ENCODE assay signal across 2 cellular contexts in the genomic region with DNA sequence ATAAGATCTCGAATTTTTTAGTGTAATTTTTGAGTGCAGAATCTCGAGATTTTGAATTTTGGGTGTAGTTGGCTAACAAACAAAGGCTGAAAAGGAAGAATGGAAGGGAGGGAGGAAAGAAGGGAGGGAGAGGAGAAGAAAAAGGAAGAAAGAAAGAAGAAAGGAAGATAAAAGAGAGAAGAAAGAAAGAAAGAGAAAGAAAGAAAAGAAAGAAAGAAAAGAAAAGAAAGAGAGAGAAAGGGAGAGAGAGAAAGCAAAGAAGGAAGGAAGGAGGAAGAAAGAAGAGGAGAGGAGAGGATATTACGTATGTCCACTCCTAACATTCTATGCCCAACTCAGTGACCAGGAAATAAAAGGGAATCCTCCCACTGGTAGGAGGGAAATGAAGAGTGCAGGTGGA.
TF ChIP-seq lines count a peak whose summit lies in the region.

No MANE protein-coding gene starts in this region.

TF ChIP-seq in HEK293, 187 proteins besides CTCF, POLR2A, EP300 and RAD21 (continued from another document):
- TF ChIP-seq ZBTB20 (tag by site-specific recombination; IDR thresholded peaks at IDR 0.05) (no peak), ZNF274 (IDR thresholded peaks at IDR 0.05; ENCODE audit: low read length) (no peak), ZNF274 (tag by site-specific recombination; IDR thresholded peaks at IDR 0.05; ENCODE audit: borderline replicate concordance) (no peak), ZNF366 (tag by site-specific recombination; conservative IDR thresholded peaks at IDR 0.05) (peak; percentile 83), ZNF664 (tag by site-specific recombination; IDR thresholded peaks at IDR 0.05) (no peak)
- TF ChIP-seq, protein P1, sequence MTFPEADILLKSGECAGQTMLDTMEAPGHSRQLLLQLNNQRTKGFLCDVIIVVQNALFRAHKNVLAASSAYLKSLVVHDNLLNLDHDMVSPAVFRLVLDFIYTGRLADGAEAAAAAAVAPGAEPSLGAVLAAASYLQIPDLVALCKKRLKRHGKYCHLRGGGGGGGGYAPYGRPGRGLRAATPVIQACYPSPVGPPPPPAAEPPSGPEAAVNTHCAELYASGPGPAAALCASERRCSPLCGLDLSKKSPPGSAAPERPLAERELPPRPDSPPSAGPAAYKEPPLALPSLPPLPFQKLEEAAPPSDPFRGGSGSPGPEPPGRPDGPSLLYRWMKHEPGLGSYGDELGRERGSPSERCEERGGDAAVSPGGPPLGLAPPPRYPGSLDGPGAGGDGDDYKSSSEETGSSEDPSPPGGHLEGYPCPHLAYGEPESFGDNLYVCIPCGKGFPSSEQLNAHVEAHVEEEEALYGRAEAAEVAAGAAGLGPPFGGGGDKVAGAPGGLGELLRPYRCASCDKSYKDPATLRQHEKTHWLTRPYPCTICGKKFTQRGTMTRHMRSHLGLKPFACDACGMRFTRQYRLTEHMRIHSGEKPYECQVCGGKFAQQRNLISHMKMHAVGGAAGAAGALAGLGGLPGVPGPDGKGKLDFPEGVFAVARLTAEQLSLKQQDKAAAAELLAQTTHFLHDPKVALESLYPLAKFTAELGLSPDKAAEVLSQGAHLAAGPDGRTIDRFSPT (tag by site-specific recombination; IDR thresholded peaks at IDR 0.05), result no peak
TF ChIP-seq in HEK293: peak in this region for 2.

TF ChIP-seq in K562, 482 proteins besides CTCF, POLR2A, EP300 and RAD21 (continued from another document):
- TF ChIP-seq, protein P2, sequence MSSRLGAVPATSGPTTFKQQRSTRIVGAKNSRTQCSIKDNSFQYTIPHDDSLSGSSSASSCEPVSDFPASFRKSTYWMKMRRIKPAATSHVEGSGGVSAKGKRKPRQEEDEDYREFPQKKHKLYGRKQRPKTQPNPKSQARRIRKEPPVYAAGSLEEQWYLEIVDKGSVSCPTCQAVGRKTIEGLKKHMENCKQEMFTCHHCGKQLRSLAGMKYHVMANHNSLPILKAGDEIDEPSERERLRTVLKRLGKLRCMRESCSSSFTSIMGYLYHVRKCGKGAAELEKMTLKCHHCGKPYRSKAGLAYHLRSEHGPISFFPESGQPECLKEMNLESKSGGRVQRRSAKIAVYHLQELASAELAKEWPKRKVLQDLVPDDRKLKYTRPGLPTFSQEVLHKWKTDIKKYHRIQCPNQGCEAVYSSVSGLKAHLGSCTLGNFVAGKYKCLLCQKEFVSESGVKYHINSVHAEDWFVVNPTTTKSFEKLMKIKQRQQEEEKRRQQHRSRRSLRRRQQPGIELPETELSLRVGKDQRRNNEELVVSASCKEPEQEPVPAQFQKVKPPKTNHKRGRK (tag; IDR thresholded peaks at IDR 0.05), result peak; percentile 77
